Comparison of ENCODE assay signal across 17 cellular contexts in the genomic region with DNA sequence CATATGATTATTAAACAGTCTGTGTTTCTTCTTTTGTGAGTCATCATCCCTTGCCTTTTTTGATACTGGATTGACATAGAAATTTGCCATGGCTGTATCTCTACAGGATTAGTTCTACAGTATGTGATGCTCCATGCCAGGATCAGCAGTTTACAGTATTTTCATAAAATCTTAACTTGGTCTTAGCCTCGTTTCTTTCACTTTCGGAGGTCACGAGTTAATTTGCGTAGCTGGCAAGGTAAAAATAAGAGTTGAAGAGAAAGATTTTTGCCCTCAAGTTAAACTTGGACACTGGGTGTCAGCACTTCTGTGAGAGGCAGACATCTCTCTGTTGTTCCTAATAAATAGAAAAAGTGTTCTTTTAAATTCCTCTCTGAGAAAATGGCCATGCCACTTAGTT.
A peak's percentile ranks its signal among the peaks of the same experiment; 100 is the strongest.
DNase-seq lines count a peak whose midpoint lies in the region; ATAC-seq, FAIRE-seq and TF ChIP-seq lines count a peak whose summit lies in the region.
"Had no signal": no experiment of that assay in that cellular context is flagged by ENCODE, and none has a peak within 500 bp of the region (broad histone marks: within the 10 kb centered on the region; RNA-seq: fewer than 3 reads in every experiment).

No MANE protein-coding gene starts in this region.

- DNase-seq in Karpas-422, result no peak
- no peak for DNase-seq in GM12878 (ENCODE audit: low read depth, low spot score)
- no peak for DNase-seq in OCI-M1 (lab: John Stamatoyannopoulos, UW)
- no peak for DNase-seq in SJCRH30
- DNase-seq: BE2C; CD4-positive, alpha-beta memory T cell; DMS153; DMS79 treated with DMSO at 0.1 percent for 48 hours; EL; H7; Kasumi-1 had no signal

- H3K9me2 ChIP-seq in Karpas-422 (replicated peaks; ENCODE audit: insufficient read depth, low read length), result no peaks in the 10 kb centered on the region

- no peaks in the 10 kb centered on the region for H3K79me2 ChIP-seq in Karpas-422 (ENCODE audit: low read length)
- no peaks in the 10 kb centered on the region for H3K79me2 ChIP-seq in GM12878 (ENCODE audit: control insufficient read depth, insufficient read depth, low read length)

- BruUV-seq in GM12878 (replicated peaks; lab: Mats Ljungman, UMichigan), result no TSS peak

- H3K4me1 ChIP-seq in Karpas-422 (ENCODE audit: low read length) (peaks cover 4% of the 10 kb centered on the region; the same call in 1 of the 2 replicates), GM12878 (ENCODE audit: control insufficient read depth, insufficient read depth, low read length) (no peaks in the 10 kb centered on the region), SJCRH30 (no peaks in the 10 kb centered on the region)
- H3K4me1 ChIP-seq: A549, BE2C had no signal

- no peak overlapping the region for H3K27ac ChIP-seq in Karpas-422 (ENCODE audit: low read length)
- H3K27ac ChIP-seq in GM12878 (ENCODE audit: control insufficient read depth, insufficient read depth), result no peak overlapping the region
- no peak overlapping the region for H3K27ac ChIP-seq in SJCRH30
- H3K27ac ChIP-seq: A549, C4-2B had no signal

- H3K27me3 ChIP-seq in Karpas-422 (ENCODE audit: low read length) (no peaks in the 10 kb centered on the region), GM12878 (replicated peaks in 1 of 2; ENCODE audit: control insufficient read depth in 2 of 2, insufficient read depth in 2 of 2, low read length in 1 of 2) (no peaks in the 10 kb centered on the region), SJCRH30 (no peaks in the 10 kb centered on the region)

- H3K9ac ChIP-seq in Karpas-422 (ENCODE audit: low read length) (no peak overlapping the region), GM12878 (ENCODE audit: control insufficient read depth, insufficient read depth, low read length) (no peak overlapping the region)

- H3K4me3 ChIP-seq in Karpas-422 (ENCODE audit: low read length) (no peak overlapping the region), GM12878 (no peak overlapping the region), SJCRH30 (no peak overlapping the region)
- H3K4me3 ChIP-seq: A549, GM23338 had no signal

- TF ChIP-seq CTCF in GM12878 (IDR thresholded peaks at IDR 0.05 in 2 of 3, conservative IDR thresholded peaks at IDR 0.05 in 1 of 3; ENCODE audit: control insufficient read depth in 2 of 3, extremely low read depth in 1 of 3, insufficient read depth in 1 of 3, low read depth in 3 of 3, low read length in 3 of 3), result no peak; a peak in 1 of 6 replicates

- FAIRE-seq in GM12878 (lab: Jason Lieb, UNC), result no peak
- FAIRE-seq: A549, G401.6 had no signal

- H4K20me1 ChIP-seq in Karpas-422 (ENCODE audit: insufficient read depth, low read depth, low read length) (no peaks in the 10 kb centered on the region), GM12878 (ENCODE audit: control insufficient read depth, insufficient read depth) (no peaks in the 10 kb centered on the region)

- H3K4me2 ChIP-seq in Karpas-422 (ENCODE audit: low read depth, low read length, poor library complexity, severe bottlenecking), result peak overlapping the region; percentile 28
- H3K4me2 ChIP-seq in GM12878 (ENCODE audit: control insufficient read depth, insufficient read depth), result no peak overlapping the region
- H3K4me2 ChIP-seq: A549, GM23338 had no signal

- TF ChIP-seq RAD21 in GM12878 (IDR thresholded peaks at IDR 0.05; ENCODE audit: insufficient read depth, low read depth, low read length), result no peak

- in situ Hi-C loops in GM12878 (cut with MboI), result no loop called here

- H3K36me3 ChIP-seq in Karpas-422 (ENCODE audit: insufficient read depth, low read length), result no peaks in the 10 kb centered on the region
- no peaks in the 10 kb centered on the region for H3K36me3 ChIP-seq in GM12878 (ENCODE audit: control insufficient read depth in 2 of 2, insufficient read depth in 2 of 2, low read length in 1 of 2)
- no peaks in the 10 kb centered on the region for H3K36me3 ChIP-seq in SJCRH30
- H3K36me3 ChIP-seq: BE2C had no signal

- no peaks in the 10 kb centered on the region for H3K9me3 ChIP-seq in Karpas-422 (ENCODE audit: low read length)
- no peaks in the 10 kb centered on the region; the same call in 2 of the 3 replicates for H3K9me3 ChIP-seq in GM12878 (replicated peaks; ENCODE audit: control insufficient read depth, insufficient read depth, low read length)
- no peaks in the 10 kb centered on the region for H3K9me3 ChIP-seq in SJCRH30 (replicated peaks)
- H3K9me3 ChIP-seq: A549, BE2C had no signal

- POLR2A ChIA-PET in GM12878 (lab: Charles Lee), result interaction anchor here (1.0 kb wide), 1 partner anchor 129 kb away, joined by 3 read pairs; no protein-coding TSS in a partner anchor

- 48% methylated on average over 4 of the region's 4 CpGs for WGBS in GM12878 (ENCODE audit: insufficient coverage, insufficient replicate concordance, low lambda C conversion rate, missing lambda C conversion rate)

- no peak for TF ChIP-seq POLR2A in GM12878 (IDR thresholded peaks at IDR 0.05; ENCODE audit: low read depth, low read length)

- ATAC-seq in GM19324 (IDR thresholded peaks at IDR 0.05; ENCODE audit: low FRiP score, unreplicated experiment) (peak; percentile 56), GM12878 (peak; percentile 73), esophagus mucosa (no peak)
- ATAC-seq: A549, GM23338 had no signal

- H2AFZ ChIP-seq in Karpas-422 (ENCODE audit: low read length), result no peak overlapping the region
- no peak overlapping the region for H2AFZ ChIP-seq in GM12878 (ENCODE audit: control insufficient read depth, low read depth, low read length)
- H2AFZ ChIP-seq: GM23338 had no signal

- SMC1A ChIA-PET in GM12878 (lab: Charles Lee; ENCODE audit: uncharacterized antibody, unreplicated experiment), result interaction anchor here (0.8 to 3.5 kb wide), 10 partner anchors 8 to 119 kb away, joined by 3 to 34 read pairs (median 4); a partner anchor contains a TSS

- intact Hi-C loops in GM12878 (cut with micrococcal nuclease; ENCODE audit: unreplicated experiment), result loop anchor here (5.0 kb wide), 1 partner anchor 80 kb away; a partner anchor contains a TSS

- CTCF ChIA-PET in GM12878 (lab: Yijun Ruan, JAX), result interaction anchor here (0.7 to 2.0 kb wide), 11 partner anchors 8 to 518 kb away, joined by 3 to 10 read pairs (median 3); no protein-coding TSS in a partner anchor

- TF ChIP-seq EP300 in GM12878 (IDR thresholded peaks at IDR 0.05; ENCODE audit: borderline replicate concordance in 1 of 2, control insufficient read depth in 1 of 2, low read depth in 2 of 2, low read length in 2 of 2), result no peak

- RAD21 ChIA-PET in GM12878 (lab: Charles Lee; ENCODE audit: unreplicated experiment), result interaction anchor here (0.8 to 1.7 kb wide), 7 partner anchors 55 to 492 kb away, joined by 3 to 13 read pairs (median 4); a partner anchor contains a TSS

TF ChIP-seq in GM12878, 131 proteins besides CTCF, POLR2A, EP300 and RAD21:
- TF ChIP-seq SRF (IDR thresholded peaks at IDR 0.05; ENCODE audit: low read depth in 2 of 2, low read length in 2 of 2) (no peak), CHD4 (IDR thresholded peaks at IDR 0.05) (no peak), RAD51 (IDR thresholded peaks at IDR 0.05) (0 out of 2 replicates have a peak, but pooled peaks have one; percentile 20)
